In the genomic region with DNA sequence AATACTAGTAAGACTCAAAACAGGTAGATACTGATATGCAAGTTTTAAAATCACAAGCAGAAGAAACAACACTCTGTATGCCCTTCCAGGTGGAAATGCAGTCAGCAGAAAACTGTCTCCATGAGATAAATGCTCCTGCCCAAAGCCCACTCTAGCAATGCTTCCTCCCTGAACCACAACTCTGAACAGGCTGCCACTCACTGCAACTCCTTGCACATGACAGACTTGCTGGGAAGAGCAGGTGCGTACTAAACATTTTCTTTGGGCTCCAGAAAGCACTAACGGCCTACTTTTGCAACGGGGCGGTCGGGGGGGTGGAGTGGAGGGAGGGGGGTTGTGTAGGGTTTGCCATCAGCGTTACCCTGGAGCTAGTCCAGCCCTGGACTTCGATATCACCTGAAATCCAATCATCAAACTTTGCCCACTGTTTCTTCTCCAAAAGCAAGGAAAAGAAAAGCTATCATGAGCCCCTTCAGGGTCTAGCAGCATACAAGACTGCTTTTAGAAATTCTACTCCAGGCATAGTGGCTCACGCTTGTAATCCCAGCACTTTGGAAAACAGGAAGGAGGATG, we compare ENCODE assay signal across 10 cellular contexts. TPM values are rescaled to one million over a fixed set of nuclear protein-coding genes. Genes with fewer than 3 reads are reported as not detected.
A peak's percentile ranks its signal among the peaks of the same experiment; 100 is the strongest.
DNase-seq lines count a peak whose midpoint lies in the region; ATAC-seq and TF ChIP-seq lines count a peak whose summit lies in the region.
"Had no signal": no experiment of that assay in that cellular context is flagged by ENCODE, and none has a peak within 500 bp of the region (broad histone marks: within the 10 kb centered on the region; RNA-seq: fewer than 3 reads in every experiment).

No MANE protein-coding gene starts in this region.

- H3K4me1 ChIP-seq in RWPE2 (ENCODE audit: insufficient read depth, poor library complexity, severe bottlenecking) (peaks cover 63% of the 10 kb centered on the region), thymus (ENCODE audit: control insufficient read depth, insufficient read depth, low read length) (peaks cover 76% of the 10 kb centered on the region)

- H3K27ac Mint-ChIP-seq in glutamatergic neuron (ENCODE audit: unreplicated experiment): peak overlapping the region; percentile 8

- peaks cover 12% of the 10 kb centered on the region for H3K36me3 ChIP-seq in RWPE2 (ENCODE audit: low read depth)
- H3K36me3 ChIP-seq in thymus (ENCODE audit: control insufficient read depth, insufficient read depth): no peaks in the 10 kb centered on the region
- H3K36me3 ChIP-seq: Peyer's patch had no signal

- H3K27ac ChIP-seq in RWPE2 (ENCODE audit: poor library complexity, severe bottlenecking) (peak overlapping the region; percentile 89), thymus (ENCODE audit: low read depth) (peak overlapping the region; percentile 84)

- no peaks in the 10 kb centered on the region for H3K9me3 ChIP-seq in RWPE2 (ENCODE audit: severe bottlenecking)
- H3K9me3 ChIP-seq in thymus (ENCODE audit: control insufficient read depth): no peaks in the 10 kb centered on the region
- H3K9me3 ChIP-seq: Peyer's patch had no signal

- H3K4me3 ChIP-seq in RWPE2 (ENCODE audit: severe bottlenecking) (no peak overlapping the region), thymus (ENCODE audit: low read length) (peak overlapping the region; percentile 27)
- H3K4me3 ChIP-seq: Peyer's patch had no signal

- H3K4me1 Mint-ChIP-seq in activated T-cell treated with anti-CD3 and anti-CD28 coated beads, Interleukin-2, amount 50 U/mL, for 4 hours (ENCODE audit: low read depth): peaks cover 94% of the 10 kb centered on the region
- peaks cover 74% of the 10 kb centered on the region for H3K4me1 Mint-ChIP-seq in glutamatergic neuron (ENCODE audit: low read depth, unreplicated experiment)

- 7% methylated on average over 8 of the region's 8 CpGs for WGBS in thymus

- no peak for ATAC-seq in activated T-cell treated with anti-CD3 and anti-CD28 coated beads, Interleukin-2, amount 50 U/mL, for 4 hours
- ATAC-seq in RWPE2 (ENCODE audit: low read depth) (no peak), GM21515 (IDR thresholded peaks at IDR 0.05; ENCODE audit: unreplicated experiment) (no peak), GM21723 (IDR thresholded peaks at IDR 0.05; ENCODE audit: unreplicated experiment) (no peak)

- H3K9me3 Mint-ChIP-seq in activated T-cell treated with anti-CD3 and anti-CD28 coated beads, Interleukin-2, amount 50 U/mL, for 4 hours: no peaks in the 10 kb centered on the region
- peaks cover 32% of the 10 kb centered on the region for H3K9me3 Mint-ChIP-seq in glutamatergic neuron (ENCODE audit: unreplicated experiment)

- H3K36me3 Mint-ChIP-seq in activated T-cell treated with anti-CD3 and anti-CD28 coated beads, Interleukin-2, amount 50 U/mL, for 4 hours (ENCODE audit: insufficient read depth): peaks cover 8% of the 10 kb centered on the region
- no peaks in the 10 kb centered on the region for H3K36me3 Mint-ChIP-seq in glutamatergic neuron (ENCODE audit: unreplicated experiment)

- TF ChIP-seq CTCF in RWPE2 (IDR thresholded peaks at IDR 0.05; ENCODE audit: poor library complexity, severe bottlenecking) (no peak), glutamatergic neuron (IDR thresholded peaks at IDR 0.05; ENCODE audit: partially characterized antibody, unreplicated experiment) (no peak)

- peak overlapping the region; percentile 53 for H3K4me3 Mint-ChIP-seq in activated T-cell treated with anti-CD3 and anti-CD28 coated beads, Interleukin-2, amount 50 U/mL, for 4 hours
- peak overlapping the region; percentile 28 for H3K4me3 Mint-ChIP-seq in glutamatergic neuron (ENCODE audit: unreplicated experiment)

- no peak for DNase-seq in activated T-cell treated with anti-CD3 and anti-CD28 coated beads, Interleukin-2, amount 50 U/mL, for 4 hours
- DNase-seq in activated T-cell treated with anti-CD3 and anti-CD28 coated beads, Interleukin-2, amount 50 U/mL, for 48 hours: no peak
- DNase-seq in RWPE2 (ENCODE audit: low spot score): peak; percentile 9
- no peak for DNase-seq in glutamatergic neuron
- no peak for DNase-seq in T-helper 1 cell
- DNase-seq: NCI-H1092 treated with DMSO at 0.1 percent for 48 hours had no signal

- H3K27me3 Mint-ChIP-seq in activated T-cell treated with anti-CD3 and anti-CD28 coated beads, Interleukin-2, amount 50 U/mL, for 4 hours (ENCODE audit: low read depth): no peaks in the 10 kb centered on the region
- peaks cover 22% of the 10 kb centered on the region for H3K27me3 Mint-ChIP-seq in glutamatergic neuron (ENCODE audit: unreplicated experiment)

- no peaks in the 10 kb centered on the region for H3K27me3 ChIP-seq in RWPE2 (ENCODE audit: insufficient read depth, poor library complexity, severe bottlenecking)
- H3K27me3 ChIP-seq in thymus (ENCODE audit: control insufficient read depth, insufficient read depth): no peaks in the 10 kb centered on the region
- H3K27me3 ChIP-seq: Peyer's patch had no signal

RNA-seq across cellular contexts. Expression of a gene that starts 46.1 kb away (rescaled TPM):
- total RNA-seq in activated T-cell treated with anti-CD3 and anti-CD28 coated beads, Interleukin-2, amount 50 U/mL, for 4 hours: 100 to 1,000 TPM; 153 to 181 (median 162) TPM
- 367 TPM for total RNA-seq in glutamatergic neuron (ENCODE audit: unreplicated experiment)
- 79.5 TPM for polyA plus RNA-seq in thymus
